23 cellular contexts compared by ENCODE assay signal in genomic region chr22:43424201-43424600, GRCh38. TPM values are rescaled to one million over a fixed set of nuclear protein-coding genes. Genes with fewer than 3 reads are reported as not detected.
DNase-seq lines count a peak whose midpoint lies in the region; ATAC-seq, FAIRE-seq and TF ChIP-seq lines count a peak whose summit lies in the region.
"Had no signal": no experiment of that assay in that cellular context is flagged by ENCODE, and none has a peak within 500 bp of the region (broad histone marks: within the 10 kb centered on the region; RNA-seq: fewer than 3 reads in every experiment).

No MANE protein-coding gene starts in this region.

- in situ Hi-C loops in HepG2 (cut with HindIII; ENCODE audit: extremely low pct_ligation_motif_present, low pct_unique_long_range_greater_than_20kb), result no loop called here
- in situ Hi-C loops in KBM-7 (cut with MboI; ENCODE audit: low pct_unique_long_range_greater_than_20kb, low sequenced_read_pairs), result loop anchor here (25.0 kb wide), 1 partner anchor 1213 kb away; no protein-coding TSS in a partner anchor

- H3K4me1 ChIP-seq in right lobe of liver, result no peaks in the 10 kb centered on the region
- no peaks in the 10 kb centered on the region for H3K4me1 ChIP-seq in HepG2 (ENCODE audit: insufficient read depth, low read length)
- no peaks in the 10 kb centered on the region for H3K4me1 ChIP-seq in lower lobe of right lung

- ATAC-seq in right lobe of liver (no peak), HepG2 (no peak), lower lobe of right lung (no peak), natural killer cell (no peak)

- intact Hi-C loops in right lobe of liver (cut with DNase I), result no loop called here
- intact Hi-C loops in HepG2 (cut with micrococcal nuclease; ENCODE audit: unreplicated experiment), result no loop called here
- intact Hi-C loops in lower lobe of right lung (cut with DNase I), result no loop called here
- intact Hi-C loops in natural killer cell (cut with micrococcal nuclease), result no loop called here

- TF ChIP-seq RAD21 in HepG2 (CRISPR knock-in tag; IDR thresholded peaks at IDR 0.05), result no peak

- no peak overlapping the region for H3K4me3 Mint-ChIP-seq in natural killer cell
- H3K4me3 Mint-ChIP-seq: CD14-positive monocyte; CD4-positive, alpha-beta memory T cell; H9 had no signal

- H4K20me1 ChIP-seq in HepG2 (ENCODE audit: insufficient read depth, low read length), result no peaks in the 10 kb centered on the region
- H4K20me1 ChIP-seq: BLaER1 had no signal

- peaks cover 3 to 8% of the 10 kb centered on the region in 2 donors for H3K27me3 Mint-ChIP-seq in natural killer cell (ENCODE audit: low read depth in 2 of 2)

- no peaks in the 10 kb centered on the region for H3K79me2 ChIP-seq in HepG2 (ENCODE audit: insufficient read depth, low read length)

- 88% methylated on average over 7 of the region's 7 CpGs for WGBS in right lobe of liver (ENCODE audit: insufficient coverage, low coverage, low lambda C conversion rate, missing lambda C conversion rate)
- WGBS in HepG2 (ENCODE audit: low lambda C conversion rate), result 45% methylated on average over 7 of the region's 7 CpGs

- H3K9me3 ChIP-seq in right lobe of liver, result no peaks in the 10 kb centered on the region
- no peaks in the 10 kb centered on the region for H3K9me3 ChIP-seq in HepG2 (ENCODE audit: low read length)
- no peaks in the 10 kb centered on the region for H3K9me3 ChIP-seq in lower lobe of right lung
- H3K9me3 ChIP-seq: BLaER1 had no signal

- no peak overlapping the region for H3K9ac ChIP-seq in HepG2 (ENCODE audit: insufficient read depth, low read depth, low read length)
- H3K9ac ChIP-seq: BLaER1 had no signal

- TF ChIP-seq EP300 in HepG2 (IDR thresholded peaks at IDR 0.05; ENCODE audit: low read depth in 2 of 2, low read length in 2 of 2), result no peak
- no peak for TF ChIP-seq EP300 in HepG2 (CRISPR knock-in tag; IDR thresholded peaks at IDR 0.05; ENCODE audit: borderline replicate concordance)

- H3K9me3 Mint-ChIP-seq in natural killer cell, result no peaks in the 10 kb centered on the region
- H3K9me3 Mint-ChIP-seq: CD14-positive monocyte; CD4-positive, alpha-beta memory T cell; H9 had no signal

- H3K27me3 ChIP-seq in right lobe of liver (no peaks in the 10 kb centered on the region), HepG2 (ENCODE audit: control insufficient read depth in 1 of 2, insufficient read depth in 2 of 2, low read length in 2 of 2) (peaks cover 4 to 67% of the 10 kb centered on the region in 2 experiments; a peak in 4 of 5 replicates), lower lobe of right lung (ENCODE audit: low read depth) (peaks cover 65% of the 10 kb centered on the region)
- H3K27me3 ChIP-seq: BLaER1 had no signal

- H3K4me1 Mint-ChIP-seq in natural killer cell, result no peaks in the 10 kb centered on the region
- H3K4me1 Mint-ChIP-seq: CD14-positive monocyte; CD4-positive, alpha-beta memory T cell had no signal

- CTCF ChIA-PET in HepG2 (lab: Yijun Ruan, JAX; ENCODE audit: low intra/inter-chr PET ratio, low total read pairs), result no interaction called here

- no peaks in the 10 kb centered on the region for H3K36me3 ChIP-seq in right lobe of liver
- H3K36me3 ChIP-seq in HepG2 (replicated peaks in 1 of 2; ENCODE audit: control insufficient read depth in 1 of 2, insufficient read depth in 2 of 2, low read length in 2 of 2), result no peaks in the 10 kb centered on the region
- H3K36me3 ChIP-seq in lower lobe of right lung, result no peaks in the 10 kb centered on the region
- H3K36me3 ChIP-seq: BLaER1 had no signal

- no peak overlapping the region for H2AFZ ChIP-seq in HepG2 (ENCODE audit: low read length)

- no peak for TF ChIP-seq CTCF in right lobe of liver (IDR thresholded peaks at IDR 0.05)
- no peak for TF ChIP-seq CTCF in HepG2 (CRISPR knock-in tag; IDR thresholded peaks at IDR 0.05)
- TF ChIP-seq CTCF in lower lobe of right lung (IDR thresholded peaks at IDR 0.05), result no peak
- TF ChIP-seq CTCF in natural killer cell (IDR thresholded peaks at IDR 0.05), result no peak

- H3K27ac ChIP-seq in right lobe of liver (no peak overlapping the region), HepG2 (ENCODE audit: extremely low read length, insufficient read depth, low read length) (no peak overlapping the region), cingulate gyrus (ENCODE audit: low read depth, low read length) (peak overlapping the region; percentile 39), lower lobe of right lung (no peak overlapping the region)
- H3K27ac ChIP-seq: BLaER1 had no signal

- TF ChIP-seq POLR2A in right lobe of liver (IDR thresholded peaks at IDR 0.05) (no peak), HepG2 (IDR thresholded peaks at IDR 0.05; ENCODE audit: insufficient read depth in 1 of 2, low read depth in 2 of 2, low read length in 2 of 2) (no peak)

- no peak overlapping the region for H3K4me3 ChIP-seq in right lobe of liver
- H3K4me3 ChIP-seq in HepG2 (replicated peaks in 1 of 3; ENCODE audit: insufficient read depth in 1 of 3, low read depth in 2 of 3, low read length in 3 of 3), result no peak overlapping the region
- H3K4me3 ChIP-seq in lower lobe of right lung, result no peak overlapping the region
- H3K4me3 ChIP-seq: BLaER1 had no signal

- no TSS peak for BruUV-seq in HepG2 (replicated peaks; lab: Mats Ljungman, UMichigan)

- H3K4me2 ChIP-seq in HepG2 (ENCODE audit: low read depth, low read length), result no peak overlapping the region
- H3K4me2 ChIP-seq: BLaER1 had no signal

- peak in 2 of 3 donors; percentile 11 to 12 for DNase-seq in right lobe of liver
- DNase-seq in HepG2 (ENCODE audit: low spot score), result no peak
- peak; percentile 6 for DNase-seq in lower lobe of right lung
- no peak for DNase-seq in NOMO-1 (lab: John Stamatoyannopoulos, UW; ENCODE audit: unreplicated experiment in 2 of 2)
- DNase-seq in NCI-H2081 (lab: John Stamatoyannopoulos, UW), result no peak
- DNase-seq in natural killer cell, result no peak
- no peak for DNase-seq in KBM-7
- DNase-seq: 8988T; CD4-positive, alpha-beta memory T cell; DMS153; DMS79; GDM1; H9 had no signal

- POLR2A ChIA-PET in HepG2 (lab: Yijun Ruan, JAX), result no interaction called here

- no peaks in the 10 kb centered on the region for H3K36me3 Mint-ChIP-seq in natural killer cell
- H3K36me3 Mint-ChIP-seq: CD14-positive monocyte; CD4-positive, alpha-beta memory T cell had no signal

- FAIRE-seq in HepG2 (lab: Jason Lieb, UNC), result no peak
- FAIRE-seq: GM12892, GM18507, H1, HTR-8/SVneo had no signal

- H3K27ac Mint-ChIP-seq in natural killer cell, result no peak overlapping the region
- H3K27ac Mint-ChIP-seq: CD14-positive monocyte; CD4-positive, alpha-beta memory T cell; H9 had no signal

TF ChIP-seq in HepG2, 621 proteins besides CTCF, POLR2A, EP300 and RAD21 (continues in another document):
- TF ChIP-seq RELA (CRISPR knock-in tag; IDR thresholded peaks at IDR 0.05), result no peak

RNA-seq across cellular contexts. Expression of gene MPPED1, which starts 12.4 kb away (rescaled TPM):
- total RNA-seq in right lobe of liver (10 to 100 TPM in 4 of 6 experiments, 1 to 10 TPM in 2; 2.4 to 13.8 (median 11.3) TPM), HepG2 (2016; rRNA removed; fragmentation: Illumina TruSeq; extraction: Trizol) (not detected in 2 replicates), lower lobe of right lung (not detected), natural killer cell (not detected)
- not detected in 2 replicates for total RNA-seq in HepG2 (2016; cell fraction: cytosol; rRNA removed; fragmentation: Illumina TruSeq; extraction: Trizol; ENCODE audit: low read depth)
- total RNA-seq in HepG2 (2016; cell fraction: insoluble cytoplasmic fraction; rRNA removed; fragmentation: Illumina TruSeq; extraction: Trizol), result not detected in 2 replicates
- not detected in 2 replicates for total RNA-seq in HepG2 (2016; cell fraction: membrane; rRNA removed; fragmentation: Illumina TruSeq; extraction: Trizol)
- total RNA-seq in HepG2 (2016; cell fraction: nucleus; rRNA removed; fragmentation: Illumina TruSeq; extraction: Trizol), result not detected in 2 replicates
- polyA plus RNA-seq in HepG2 (2011; rRNA removed), result 0.77 and 1.2 TPM in 2 replicates
- polyA plus RNA-seq in HepG2 (2011; cell fraction: cytosol; rRNA removed), result 0.78 and 0.81 TPM in 2 replicates
- polyA plus RNA-seq in HepG2 (2011; cell fraction: nucleus; rRNA removed), result 0.59 and 0.83 TPM in 2 replicates
- polyA plus RNA-seq in HepG2 (2012), result 0.63 and 0.94 TPM in 2 replicates
- not detected in 2 replicates for polyA plus RNA-seq in HepG2 (2016; cell fraction: cytosol; fragmentation: Illumina TruSeq; extraction: Trizol; ENCODE audit: low read depth)
- not detected in 2 replicates for polyA plus RNA-seq in HepG2 (2016; cell fraction: insoluble cytoplasmic fraction; fragmentation: Illumina TruSeq; extraction: Trizol; ENCODE audit: low read depth)
- polyA plus RNA-seq in HepG2 (2016; cell fraction: membrane; fragmentation: Illumina TruSeq; extraction: Trizol; ENCODE audit: low read depth), result not detected in 2 replicates
- not detected in 2 replicates for polyA plus RNA-seq in HepG2 (2016; cell fraction: nucleus; fragmentation: Illumina TruSeq; extraction: Trizol; ENCODE audit: insufficient read depth, low read depth)
- polyA minus RNA-seq in HepG2 (2011; rRNA and poly(A)+ RNA removed; ENCODE audit: low replicate concordance), result 0.90 TPM in 1 of 2 replicates, not detected in the other
- 0.44 and 0.49 TPM in 2 replicates for polyA minus RNA-seq in HepG2 (2011; cell fraction: cytosol; rRNA and poly(A)+ RNA removed)
- 0.26 and 0.75 TPM in 2 replicates for polyA minus RNA-seq in HepG2 (2011; cell fraction: nucleus; rRNA and poly(A)+ RNA removed)
- total RNA-seq: A673; CD4-positive, alpha-beta memory T cell; Daoy had no signal
- polyA plus RNA-seq: AG04450; CD14-positive monocyte; CD4-positive, alpha-beta memory T cell had no signal

Comparison
In these comparisons a context has a peak if more than half of its experiments do, and no peak if none do; other contexts are left out.
1. DNase-seq: peak in right lobe of liver (2 of 3) and lower lobe of right lung (single experiment); none in HepG2 (single experiment), NOMO-1 (0 of 2), NCI-H2081 (0 of 2), natural killer cell (single experiment) and KBM-7 (single experiment).